In the genomic region with DNA sequence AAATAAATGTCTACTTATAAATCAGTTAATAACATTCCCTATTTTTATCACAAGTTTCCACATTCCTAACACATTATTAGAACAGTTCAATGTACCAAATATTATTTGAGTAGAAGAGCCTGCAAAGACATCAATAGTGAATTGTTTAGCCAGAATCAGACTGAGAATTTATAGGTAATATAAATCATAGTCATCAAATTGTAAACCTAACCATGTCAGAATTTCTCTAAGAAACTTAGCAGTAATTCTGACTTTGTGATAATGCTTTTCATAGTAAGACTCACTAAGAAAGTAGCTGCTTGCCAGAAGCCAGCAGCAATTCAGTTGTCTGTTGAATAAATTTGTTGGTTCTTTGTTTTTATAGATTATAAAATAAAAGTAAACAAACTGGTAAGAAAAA, we compare ENCODE assay signal across 32 cellular contexts.
"Had no signal": no experiment of that assay in that cellular context is flagged by ENCODE, and none has a peak within 500 bp of the region (broad histone marks: within the 10 kb centered on the region; RNA-seq: fewer than 3 reads in every experiment).

No MANE protein-coding gene starts in this region.

- ATAC-seq: activated naive CD8-positive, alpha-beta T cell treated with anti-CD3 and anti-CD28 coated beads, Interleukin-2, amount 50 U/mL, for 24 hours; body of pancreas; gastroesophageal sphincter; heart right ventricle; WTC11 had no signal

- H3K4me3 Mint-ChIP-seq: activated CD4-positive, alpha-beta memory T cell treated with anti-CD3 and anti-CD28 coated beads, Interleukin-2, amount 10 ng/mL, durations not matched to agents 7 days and 5 days; activated CD4-positive, alpha-beta T cell treated with anti-CD3 and anti-CD28 coated beads, Interleukin-2, amount 10 ng/mL, durations not matched to agents 7 days and 5 days; activated naive CD4-positive, alpha-beta T cell treated with anti-CD3 and anti-CD28 coated beads for 36 hours; activated naive CD4-positive, alpha-beta T cell treated with anti-CD3 and anti-CD28 coated beads, Interleukin-2, amount 50 U/mL, for 24 hours; activated naive CD8-positive, alpha-beta T cell treated with anti-CD3 and anti-CD28 coated beads for 36 hours; activated naive CD8-positive, alpha-beta T cell treated with anti-CD3 and anti-CD28 coated beads, Interleukin-2, amount 50 U/mL, for 24 hours; activated T-helper 1 cell treated with anti-CD3 and anti-CD28 coated beads, Interleukin-12 subunit alpha, Interleukin-12 subunit beta, Interleukin-2, Interleukin-4 antibody, amounts not matched to agents 30 ng/mL and 10 ng/mL and 1 ng/mL, durations not matched to agents 14 hours and 24 hours and 36 hours; WTC11 had no signal

- H3K36me3 Mint-ChIP-seq: WTC11 had no signal

- H3K36me3 ChIP-seq: adrenal gland, colonic mucosa, gastroesophageal sphincter had no signal

- H3K27me3 ChIP-seq: adrenal gland, body of pancreas, colonic mucosa, esophagus squamous epithelium, gastroesophageal sphincter, heart right ventricle had no signal

- DNase-seq: activated CD4-positive, alpha-beta memory T cell treated with anti-CD3 and anti-CD28 coated beads, Interleukin-2, amount 10 ng/mL, durations not matched to agents 7 days and 5 days; activated CD4-positive, alpha-beta T cell treated with anti-CD3 and anti-CD28 coated beads for 1 hour; activated CD4-positive, alpha-beta T cell treated with anti-CD3 and anti-CD28 coated beads for 4 hours; activated CD4-positive, alpha-beta T cell treated with anti-CD3 and anti-CD28 coated beads, Interleukin-2, amount 10 ng/mL, durations not matched to agents 7 days and 5 days; activated CD4-positive, alpha-beta T cell treated with anti-CD3 and anti-CD28 coated beads, Interleukin-2, amount 50 U/mL, for 4 hours; activated CD8-positive, alpha-beta memory T cell treated with anti-CD3 and anti-CD28 coated beads for 24 hours; activated effector memory CD4-positive, alpha-beta T cell treated with anti-CD3 and anti-CD28 coated beads, Interleukin-2, amount 50 U/mL, for 16 hours; activated naive CD4-positive, alpha-beta T cell treated with anti-CD3 and anti-CD28 coated beads for 36 hours; activated naive CD8-positive, alpha-beta T cell treated with anti-CD3 and anti-CD28 coated beads for 36 hours; activated naive CD8-positive, alpha-beta T cell treated with anti-CD3 and anti-CD28 coated beads, Interleukin-2, amount 50 U/mL, for 24 hours; activated T-cell treated with anti-CD3 and anti-CD28 coated beads, Interleukin-2, amount 50 U/mL, for 1 hour; activated T-cell treated with anti-CD3 and anti-CD28 coated beads, Interleukin-2, amount 50 U/mL, for 48 hours; adrenal gland; amygdala; aorta; body of pancreas; caudate nucleus; cerebellar nuclear complex; colonic mucosa; effector CD8-positive, alpha-beta T cell; esophagus squamous epithelium; foreskin melanocyte; heart right ventricle; T-helper 2 cell had no signal

- H3K9me3 ChIP-seq: adrenal gland, body of pancreas, colonic mucosa, esophagus squamous epithelium, gastroesophageal sphincter, heart right ventricle had no signal

- H3K27ac Mint-ChIP-seq: activated CD4-positive, alpha-beta memory T cell treated with anti-CD3 and anti-CD28 coated beads, Interleukin-2, amount 10 ng/mL, durations not matched to agents 7 days and 5 days; activated CD4-positive, alpha-beta T cell treated with anti-CD3 and anti-CD28 coated beads, Interleukin-2, amount 10 ng/mL, durations not matched to agents 7 days and 5 days; activated naive CD4-positive, alpha-beta T cell treated with anti-CD3 and anti-CD28 coated beads for 36 hours; activated naive CD4-positive, alpha-beta T cell treated with anti-CD3 and anti-CD28 coated beads, Interleukin-2, amount 50 U/mL, for 24 hours; activated naive CD8-positive, alpha-beta T cell treated with anti-CD3 and anti-CD28 coated beads for 36 hours; activated naive CD8-positive, alpha-beta T cell treated with anti-CD3 and anti-CD28 coated beads, Interleukin-2, amount 50 U/mL, for 24 hours; activated T-helper 1 cell treated with anti-CD3 and anti-CD28 coated beads, Interleukin-12 subunit alpha, Interleukin-12 subunit beta, Interleukin-2, Interleukin-4 antibody, amounts not matched to agents 30 ng/mL and 10 ng/mL and 1 ng/mL, durations not matched to agents 14 hours and 24 hours and 36 hours; activated T-helper 2 cell treated with anti-CD3 and anti-CD28 coated beads, Interferon-gamma antibody, Interleukin-2, Interleukin-4, amounts not matched to agents 10 μg/mL and 5 μg/mL and 100 μg/mL, durations not matched to agents 14 hours and 24 hours and 36 hours; WTC11 had no signal

- FAIRE-seq: endometrium, endothelial cell of umbilical vein had no signal

- H3K27me3 Mint-ChIP-seq: activated CD4-positive, alpha-beta memory T cell treated with anti-CD3 and anti-CD28 coated beads, Interleukin-2, amount 10 ng/mL, durations not matched to agents 7 days and 5 days; activated CD4-positive, alpha-beta T cell treated with anti-CD3 and anti-CD28 coated beads, Interleukin-2, amount 10 ng/mL, durations not matched to agents 7 days and 5 days; activated naive CD4-positive, alpha-beta T cell treated with anti-CD3 and anti-CD28 coated beads, Interleukin-2, amount 50 U/mL, for 24 hours; activated naive CD8-positive, alpha-beta T cell treated with anti-CD3 and anti-CD28 coated beads for 36 hours; activated naive CD8-positive, alpha-beta T cell treated with anti-CD3 and anti-CD28 coated beads, Interleukin-2, amount 50 U/mL, for 24 hours had no signal

- H3K9me3 Mint-ChIP-seq: activated CD4-positive, alpha-beta memory T cell treated with anti-CD3 and anti-CD28 coated beads, Interleukin-2, amount 10 ng/mL, durations not matched to agents 7 days and 5 days; activated CD4-positive, alpha-beta T cell treated with anti-CD3 and anti-CD28 coated beads, Interleukin-2, amount 10 ng/mL, durations not matched to agents 7 days and 5 days; activated naive CD4-positive, alpha-beta T cell treated with anti-CD3 and anti-CD28 coated beads for 36 hours; activated naive CD4-positive, alpha-beta T cell treated with anti-CD3 and anti-CD28 coated beads, Interleukin-2, amount 50 U/mL, for 24 hours; activated naive CD8-positive, alpha-beta T cell treated with anti-CD3 and anti-CD28 coated beads for 36 hours; activated naive CD8-positive, alpha-beta T cell treated with anti-CD3 and anti-CD28 coated beads, Interleukin-2, amount 50 U/mL, for 24 hours; activated T-helper 1 cell treated with anti-CD3 and anti-CD28 coated beads, Interleukin-12 subunit alpha, Interleukin-12 subunit beta, Interleukin-2, Interleukin-4 antibody, amounts not matched to agents 30 ng/mL and 10 ng/mL and 1 ng/mL, durations not matched to agents 14 hours and 24 hours and 36 hours; activated T-helper 2 cell treated with anti-CD3 and anti-CD28 coated beads, Interferon-gamma antibody, Interleukin-2, Interleukin-4, amounts not matched to agents 10 μg/mL and 5 μg/mL and 100 μg/mL, durations not matched to agents 14 hours and 24 hours and 36 hours; WTC11 had no signal

- H3K4me1 Mint-ChIP-seq: WTC11 had no signal

- H3K27ac ChIP-seq: adrenal gland, body of pancreas, colonic mucosa, epithelial cell of prostate, esophagus squamous epithelium, gastroesophageal sphincter, heart right ventricle had no signal

- H3K4me1 ChIP-seq: colonic mucosa, esophagus squamous epithelium had no signal

- H3K4me3 ChIP-seq: adrenal gland, body of pancreas, colonic mucosa, esophagus squamous epithelium, gastroesophageal sphincter, heart right ventricle had no signal
